In the genomic region with DNA sequence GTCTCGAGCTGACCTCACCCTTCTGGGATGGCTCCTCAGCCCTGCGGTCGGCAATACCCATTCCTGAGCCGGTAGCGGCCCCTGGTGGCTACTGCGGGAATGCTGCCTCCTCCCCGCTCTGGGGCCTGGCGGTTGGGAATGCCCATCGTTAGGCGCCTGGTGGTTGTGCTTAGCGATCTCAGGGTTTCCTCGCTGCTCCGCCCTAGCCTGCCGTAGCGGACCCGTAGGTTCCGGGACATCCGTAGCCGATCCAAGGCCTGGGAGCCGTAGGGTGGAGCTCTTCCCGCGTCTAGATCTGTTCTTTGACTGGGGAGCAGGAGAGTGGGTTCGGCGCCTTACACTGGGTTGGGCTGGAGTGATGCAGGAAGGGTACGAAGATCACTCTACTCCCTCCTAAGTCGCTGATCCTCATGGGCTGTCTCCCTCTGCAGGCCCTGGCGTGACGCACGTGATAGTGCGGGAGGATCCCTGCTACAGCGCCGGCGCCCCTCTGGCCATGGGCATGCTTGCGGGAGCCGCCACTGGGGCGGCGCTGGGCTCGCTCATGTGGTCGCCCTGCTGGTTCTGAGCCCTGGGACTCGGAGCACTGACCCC, we compare ENCODE assay signal across 8 cellular contexts. TPM values are rescaled to one million over a fixed set of nuclear protein-coding genes. Genes with fewer than 3 reads are reported as not detected.
DNase-seq lines count a peak whose midpoint lies in the region; ATAC-seq and TF ChIP-seq lines count a peak whose summit lies in the region.

No MANE protein-coding gene starts in this region.

- DNase-seq in GF-D8 (lab: John Stamatoyannopoulos, UW) (peak; percentile 2), NCI-H345 treated with DMSO at 0.1 percent for 48 hours (lab: John Stamatoyannopoulos, UW; ENCODE audit: unreplicated experiment) (peak; percentile 43), chondrocyte (ENCODE audit: low spot score) (peak; percentile 96), kidney glomerular epithelial cell (lab: John Stamatoyannopoulos, UW) (peak; percentile 79)
- peak; percentile 92 for DNase-seq in activated CD4-positive, alpha-beta T cell treated with anti-CD3 and anti-CD28 coated beads for 36 hours
- DNase-seq in stimulated activated CD4-positive, alpha-beta T cell treated with anti-CD3 and anti-CD28 coated beads, Interleukin-15, amount 100 ng/mL, for 48 hours (ENCODE audit: low read depth in 2 of 2), result peak; percentile 71 to 84

- no peaks in the 10 kb centered on the region for H3K36me3 Mint-ChIP-seq in activated CD4-positive, alpha-beta T cell treated with anti-CD3 and anti-CD28 coated beads for 36 hours (ENCODE audit: low read depth)
- H3K36me3 Mint-ChIP-seq in chondrocyte (ENCODE audit: low read depth), result no peaks in the 10 kb centered on the region

- no peaks in the 10 kb centered on the region for H3K9me3 Mint-ChIP-seq in activated CD4-positive, alpha-beta T cell treated with anti-CD3 and anti-CD28 coated beads for 36 hours (ENCODE audit: low read depth)
- H3K9me3 Mint-ChIP-seq in chondrocyte (ENCODE audit: low read depth), result no peaks in the 10 kb centered on the region

- CTCF ChIA-PET in activated CD4-positive, alpha-beta T cell treated with anti-CD3 and anti-CD28 coated beads for 36 hours (lab: Charles Lee), result interaction anchor here (0.6 to 10.0 kb wide), 31 partner anchors 10 to 478 kb away, joined by 3 to 218 read pairs (median 4); partner anchors contain the start of gene PLEKHB1

- TF ChIP-seq CTCF in chondrocyte (IDR thresholded peaks at IDR 0.05), result peak; percentile 98

- no peak overlapping the region for H3K27ac Mint-ChIP-seq in activated CD4-positive, alpha-beta T cell treated with anti-CD3 and anti-CD28 coated beads for 36 hours
- H3K27ac Mint-ChIP-seq in chondrocyte (ENCODE audit: unreplicated experiment), result no peak overlapping the region

- H3K4me1 Mint-ChIP-seq in activated CD4-positive, alpha-beta T cell treated with anti-CD3 and anti-CD28 coated beads for 36 hours, result peaks cover 10% of the 10 kb centered on the region
- peaks cover 9% of the 10 kb centered on the region for H3K4me1 Mint-ChIP-seq in chondrocyte (ENCODE audit: low read depth)

- intact Hi-C loops in activated CD4-positive, alpha-beta T cell treated with anti-CD3 and anti-CD28 coated beads for 36 hours (cut with DNase I, micrococcal nuclease), result loop anchor here (1.0 to 10.0 kb wide), 5 partner anchors 36 to 354 kb away; no protein-coding TSS in a partner anchor

- H3K27me3 Mint-ChIP-seq in activated CD4-positive, alpha-beta T cell treated with anti-CD3 and anti-CD28 coated beads for 36 hours, result no peaks in the 10 kb centered on the region
- H3K27me3 Mint-ChIP-seq in chondrocyte (ENCODE audit: low read depth), result no peaks in the 10 kb centered on the region

- peak overlapping the region; percentile 24 for H3K4me3 Mint-ChIP-seq in activated CD4-positive, alpha-beta T cell treated with anti-CD3 and anti-CD28 coated beads for 36 hours
- H3K4me3 Mint-ChIP-seq in chondrocyte (ENCODE audit: unreplicated experiment), result peak overlapping the region; percentile 37

- ATAC-seq in HG02870 (IDR thresholded peaks at IDR 0.05; ENCODE audit: unreplicated experiment) (peak; percentile 78), GM21367 (IDR thresholded peaks at IDR 0.05; ENCODE audit: unreplicated experiment) (no peak)
- peak; percentile 92 for ATAC-seq in activated CD4-positive, alpha-beta T cell treated with anti-CD3 and anti-CD28 coated beads for 36 hours

- POLR2A ChIA-PET in activated CD4-positive, alpha-beta T cell treated with anti-CD3 and anti-CD28 coated beads for 36 hours (lab: Charles Lee), result no interaction called here

RNA-seq across cellular contexts. Expression of gene PLEKHB1, which starts 14.8 kb away (rescaled TPM):
- 10 to 100 TPM; 10.6 to 16.2 TPM for total RNA-seq in activated CD4-positive, alpha-beta T cell treated with anti-CD3 and anti-CD28 coated beads for 36 hours
- total RNA-seq in chondrocyte, result 2.0 to 2.9 TPM in 2 of 3 replicates, not detected in the other

Comparison
In these comparisons a context has a peak if more than half of its experiments do, and no peak if none do; other contexts are left out.
1. DNase-seq: peak in every context shown above with its lines; median percentile 96 in chondrocyte; 92 in activated CD4-positive, alpha-beta T cell treated with anti-CD3 and anti-CD28 coated beads for 36 hours; 79 in kidney glomerular epithelial cell; 78 in stimulated activated CD4-positive, alpha-beta T cell treated with anti-CD3 and anti-CD28 coated beads, Interleukin-15, amount 100 ng/mL, for 48 hours; 43 in NCI-H345 treated with DMSO at 0.1 percent for 48 hours; 2 in GF-D8.